ENCODE assay signal across 15 cellular contexts in genomic region chr4:151676301-151676700, GRCh38.
DNase-seq lines count a peak whose midpoint lies in the region; ATAC-seq, FAIRE-seq and TF ChIP-seq lines count a peak whose summit lies in the region.
"Had no signal": no experiment of that assay in that cellular context is flagged by ENCODE, and none has a peak within 500 bp of the region (broad histone marks: within the 10 kb centered on the region; RNA-seq: fewer than 3 reads in every experiment).

No MANE protein-coding gene starts in this region.

- 95 to 100% methylated on average over 4 to 6 of the region's 11 CpGs for WGBS in mesodermal cell (ENCODE audit: insufficient coverage in 2 of 2), 2 experiments

- H3K27me3 ChIP-seq in bronchial epithelial cell (ENCODE audit: control insufficient read depth, insufficient read depth, low read length) (no peaks in the 10 kb centered on the region), ascending aorta (no peaks in the 10 kb centered on the region)
- H3K27me3 ChIP-seq: suprapubic skin had no signal

- no peak for ATAC-seq in HG02642 (IDR thresholded peaks at IDR 0.05; ENCODE audit: poor library complexity, unreplicated experiment)
- ATAC-seq: activated T-helper 17 cell treated with anti-CD3 and anti-CD28 coated beads, Interleukin-2, amount 50 U/mL, for 72 hours; natural killer cell had no signal

- in situ Hi-C loops in Caki2 (cut with HindIII; ENCODE audit: low pct_unique_long_range_greater_than_20kb, low sequenced_read_pairs) = no loop called here

- no peaks in the 10 kb centered on the region for H3K36me3 ChIP-seq in bronchial epithelial cell (ENCODE audit: control insufficient read depth, insufficient read depth, low read length)
- no peaks in the 10 kb centered on the region for H3K36me3 ChIP-seq in mesodermal cell (ENCODE audit: control insufficient read depth, insufficient read depth, low read length)
- H3K36me3 ChIP-seq in ascending aorta = no peaks in the 10 kb centered on the region
- H3K36me3 ChIP-seq: suprapubic skin had no signal

- FAIRE-seq in bronchial epithelial cell (lab: Jason Lieb, UNC) (peak; percentile 92), frontal cortex (lab: Jason Lieb, UNC) (no peak)
- FAIRE-seq: D721Med had no signal

- DNase-seq in Caki2 (ENCODE audit: low read depth) (peak; percentile 50), NCI-H1092 treated with DMSO at 0.1 percent for 48 hours (lab: John Stamatoyannopoulos, UW) (peak; percentile 10), bronchial epithelial cell (ENCODE audit: low read depth) (peak; percentile 93), ascending aorta (ENCODE audit: low spot score in 2 of 2) (no peak), frontal cortex (ENCODE audit: low spot score in 2 of 2) (no peak), NOMO-1 treated with DMSO at 0.1 percent for 48 hours (lab: John Stamatoyannopoulos, UW; ENCODE audit: unreplicated experiment) (no peak)
- DNase-seq: activated B cell treated with CpG ODN at 0.5 μM for 24 hours, MV-4-11, natural killer cell had no signal

- H3K9me3 ChIP-seq in mesodermal cell (ENCODE audit: control insufficient read depth, low read length) = no peaks in the 10 kb centered on the region
- no peaks in the 10 kb centered on the region for H3K9me3 ChIP-seq in ascending aorta
- H3K9me3 ChIP-seq: suprapubic skin had no signal

- TF ChIP-seq CTCF in bronchial epithelial cell (IDR thresholded peaks at IDR 0.05; ENCODE audit: insufficient read depth, low read length, severe bottlenecking) (no peak), ascending aorta (IDR thresholded peaks at IDR 0.05) (no peak)

- H3K4me1 ChIP-seq in mesodermal cell (ENCODE audit: control insufficient read depth, insufficient read depth, low read length, poor library complexity, severe bottlenecking) = peaks cover 30% of the 10 kb centered on the region
- H3K4me1 ChIP-seq in ascending aorta = no peaks in the 10 kb centered on the region

- no peak overlapping the region for H3K4me3 ChIP-seq in bronchial epithelial cell (ENCODE audit: low read depth, low read length)
- no peak overlapping the region for H3K4me3 ChIP-seq in mesodermal cell (ENCODE audit: extremely low read depth, insufficient read depth, low read length, poor library complexity, severe bottlenecking)
- H3K4me3 ChIP-seq in ascending aorta = no peak overlapping the region
- H3K4me3 ChIP-seq: coronary artery, suprapubic skin had no signal

- intact Hi-C loops in ascending aorta (cut with DNase I) = no loop called here

- H3K27ac ChIP-seq in mesodermal cell (ENCODE audit: low read depth, low read length, severe bottlenecking) = peak overlapping the region; percentile 83
- no peak overlapping the region for H3K27ac ChIP-seq in ascending aorta

Comparison
In these comparisons a context has a peak if more than half of its experiments do, and no peak if none do; other contexts are left out.
1. DNase-seq: peak in Caki2 (single experiment), NCI-H1092 treated with DMSO at 0.1 percent for 48 hours (single experiment) and bronchial epithelial cell (single experiment); none in ascending aorta (0 of 2), frontal cortex (0 of 2) and NOMO-1 treated with DMSO at 0.1 percent for 48 hours (single experiment).